24 cellular contexts compared by ENCODE assay signal in the genomic region with DNA sequence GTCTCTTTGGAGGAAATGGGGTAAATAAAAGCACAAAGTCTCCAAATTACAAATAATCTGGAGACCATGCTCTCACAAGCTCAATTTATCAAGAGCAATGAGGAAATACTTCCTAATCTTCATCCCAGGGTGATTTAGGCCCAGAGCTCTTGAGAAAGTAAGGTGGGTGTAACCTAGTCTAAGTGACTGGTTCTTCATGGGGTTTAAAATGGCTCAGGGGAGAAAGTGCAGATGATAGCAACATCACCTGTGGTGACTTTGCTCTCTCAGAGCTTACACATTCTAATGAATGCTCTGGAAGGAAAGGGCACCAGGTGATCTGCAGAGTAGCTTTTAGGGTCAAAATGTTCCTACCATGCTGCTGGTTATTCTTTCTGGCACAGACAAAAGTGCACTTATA.
DNase-seq lines count a peak whose midpoint lies in the region; ATAC-seq, FAIRE-seq and TF ChIP-seq lines count a peak whose summit lies in the region.
"Had no signal": no experiment of that assay in that cellular context is flagged by ENCODE, and none has a peak within 500 bp of the region (broad histone marks: within the 10 kb centered on the region; RNA-seq: fewer than 3 reads in every experiment).

No MANE protein-coding gene starts in this region.

- H3K27me3 ChIP-seq in HL-60 (ENCODE audit: insufficient read depth, poor library complexity, severe bottlenecking) (no peaks in the 10 kb centered on the region), PC-9 (ENCODE audit: insufficient read depth, low read depth) (no peaks in the 10 kb centered on the region), esophagus (ENCODE audit: control insufficient read depth in 1 of 2, insufficient read depth in 2 of 2, low read length in 2 of 2) (no peaks in the 10 kb centered on the region), small intestine (ENCODE audit: control insufficient read depth in 2 of 2, insufficient read depth in 2 of 2, low read length in 2 of 2) (no peaks in the 10 kb centered on the region), heart right ventricle (peaks cover 0 to 4% (median 0%) of the 10 kb centered on the region in 7 donors)
- H3K27me3 ChIP-seq: esophagus muscularis mucosa, gastrocnemius medialis, pancreas, right atrium auricular region had no signal

- H3K4me1 ChIP-seq in PC-9 (replicated peaks; ENCODE audit: insufficient read depth): peaks cover 25% of the 10 kb centered on the region
- peaks cover 0 to 2% of the 10 kb centered on the region in 2 donors for H3K4me1 ChIP-seq in esophagus (ENCODE audit: control insufficient read depth in 2 of 2, insufficient read depth in 2 of 2, low read length in 1 of 2)
- peaks cover 0 to 2% of the 10 kb centered on the region in 2 donors for H3K4me1 ChIP-seq in small intestine (ENCODE audit: control insufficient read depth in 2 of 2, insufficient read depth in 1 of 2, low read depth in 1 of 2, low read length in 1 of 2)
- H3K4me1 ChIP-seq in heart right ventricle: no peaks in the 10 kb centered on the region
- H3K4me1 ChIP-seq: pancreas, right atrium auricular region had no signal

- BruUV-seq in PC-9 (replicated peaks; lab: Mats Ljungman, UMichigan): TSS peak; percentile 33

- peaks cover 31% of the 10 kb centered on the region for H3K9me3 ChIP-seq in PC-9 (ENCODE audit: insufficient read depth, low read depth)
- H3K9me3 ChIP-seq in esophagus (ENCODE audit: control insufficient read depth in 2 of 2, insufficient read depth in 1 of 2, low read depth in 1 of 2, low read length in 1 of 2): no peaks in the 10 kb centered on the region
- no peaks in the 10 kb centered on the region for H3K9me3 ChIP-seq in small intestine (ENCODE audit: control insufficient read depth, low read depth)
- peaks cover 0 to 10% (median 0%) of the 10 kb centered on the region in 11 donors for H3K9me3 ChIP-seq in heart right ventricle
- H3K9me3 ChIP-seq: gastrocnemius medialis, pancreas, right atrium auricular region, thoracic aorta had no signal

- H3K27ac ChIP-seq in HL-60 (replicated peaks) (peak overlapping the region; percentile 57), PC-9 (peak overlapping the region; percentile 61), esophagus (ENCODE audit: low read depth in 2 of 2, low read length in 1 of 2) (peak overlapping the region; percentile 89), small intestine (ENCODE audit: low read depth in 1 of 2, low read length in 1 of 2) (peak overlapping the region; percentile 53 to 81), heart right ventricle (no peak overlapping the region)
- H3K27ac ChIP-seq: esophagus muscularis mucosa, gastrocnemius medialis, KMS-11, pancreas, right atrium auricular region, thoracic aorta had no signal

- no peaks in the 10 kb centered on the region for H3F3A ChIP-seq in PC-9 (ENCODE audit: insufficient read depth, low read depth)

- no peaks in the 10 kb centered on the region for H4K20me1 ChIP-seq in PC-9 (ENCODE audit: insufficient read depth)

- TF ChIP-seq CTCF in HL-60 (IDR thresholded peaks at IDR 0.05; ENCODE audit: insufficient read depth, low read length): no peak
- no peak for TF ChIP-seq CTCF in PC-9 (conservative IDR thresholded peaks at IDR 0.05)
- TF ChIP-seq CTCF in heart right ventricle (IDR thresholded peaks at IDR 0.05): no peak

- CTCF ChIA-PET in PC-9 (lab: Charles Lee): interaction anchor here (0.6 to 0.9 kb wide), 5 partner anchors 24 to 240 kb away, joined by 3 to 4 read pairs (median 3); no protein-coding TSS in a partner anchor

- H2AFZ ChIP-seq in PC-9: peak overlapping the region; percentile 5; the same call in 1 of the 2 replicates

- H3K9me2 ChIP-seq in PC-9 (ENCODE audit: insufficient read depth): no peaks in the 10 kb centered on the region

- no peak for DNase-seq in HL-60 (ENCODE audit: low read depth in 1 of 2, low spot score in 1 of 2)
- DNase-seq in PC-9: no peak
- DNase-seq in small intestine: peak; percentile 90
- DNase-seq in activated T-cell treated with anti-CD3 and anti-CD28 coated beads for 4 hours: no peak
- no peak for DNase-seq in activated CD4-positive, alpha-beta T cell treated with anti-CD3 and anti-CD28 coated beads, Interleukin-2, amount 50 U/mL, for 4 hours
- no peak for DNase-seq in GM19239 (ENCODE audit: insufficient read length, low spot score)
- DNase-seq in heart right ventricle: no peak
- DNase-seq: activated CD4-positive, CD25-positive, alpha-beta regulatory T cell; activated CD8-positive, alpha-beta T cell treated with anti-CD3 and anti-CD28 coated beads, Interleukin-2, amount 10 ng/mL, durations not matched to agents 7 days and 5 days; activated gamma-delta T cell; DMS 273 treated with DMSO at 0.1 percent for 48 hours; effector CD4-positive, alpha-beta T cell; gastrocnemius medialis; NCI-H2171; NCI-H524 treated with DMSO at 0.1 percent for 48 hours; pancreas; SHP77; stimulated activated naive CD4-positive, alpha-beta T cell treated with Interleukin-2 at 50 U/mL for 16 hours; SW 1271 had no signal

- intact Hi-C loops in PC-9 (cut with micrococcal nuclease; ENCODE audit: unreplicated experiment): loop anchor here (1.0 to 5.0 kb wide), 8 partner anchors 49 to 424 kb away; no protein-coding TSS in a partner anchor
- intact Hi-C loops in heart right ventricle (cut with DNase I): no loop called here

- no peak overlapping the region for H3K4me3 ChIP-seq in HL-60 (replicated peaks; ENCODE audit: insufficient read depth, low read length)
- H3K4me3 ChIP-seq in PC-9: no peak overlapping the region; the same call in 1 of the 2 replicates
- no peak overlapping the region for H3K4me3 ChIP-seq in esophagus (ENCODE audit: low read depth in 1 of 2, low read length in 2 of 2)
- H3K4me3 ChIP-seq in small intestine (ENCODE audit: low read depth in 1 of 2, low read length in 2 of 2): no peak overlapping the region
- no peak overlapping the region for H3K4me3 ChIP-seq in heart right ventricle
- H3K4me3 ChIP-seq: esophagus muscularis mucosa, gastrocnemius medialis, pancreas, right atrium auricular region, thoracic aorta had no signal

- H3K36me3 ChIP-seq in PC-9 (ENCODE audit: low read depth): 0 out of 2 replicates have a peak, but pooled peaks cover 12% of the 10 kb centered on the region
- no peaks in the 10 kb centered on the region for H3K36me3 ChIP-seq in esophagus (ENCODE audit: control insufficient read depth in 2 of 2, insufficient read depth in 2 of 2, low read length in 1 of 2)
- H3K36me3 ChIP-seq in small intestine (ENCODE audit: control insufficient read depth in 2 of 2, insufficient read depth in 2 of 2, low read length in 2 of 2): no peaks in the 10 kb centered on the region
- H3K36me3 ChIP-seq in heart right ventricle: no peaks in the 10 kb centered on the region
- H3K36me3 ChIP-seq: esophagus muscularis mucosa, gastrocnemius medialis, pancreas, right atrium auricular region, thoracic aorta had no signal

- FAIRE-seq in small intestine (lab: Jason Lieb, UNC) (no peak), GM19239 (lab: Jason Lieb, UNC) (no peak)
- FAIRE-seq: pancreas had no signal

- H3K4me2 ChIP-seq in PC-9: peak overlapping the region; percentile 43
- H3K4me2 ChIP-seq: KMS-11 had no signal

- ATAC-seq in heart right ventricle: no peak
- ATAC-seq: activated CD8-positive, alpha-beta T cell treated with anti-CD3 and anti-CD28 coated beads, Interleukin-2, amount 10 ng/mL, durations not matched to agents 7 days and 5 days; gastrocnemius medialis had no signal

- no peaks in the 10 kb centered on the region for H3K79me2 ChIP-seq in PC-9 (ENCODE audit: low read depth)

- POLR2A ChIA-PET in PC-9 (lab: Charles Lee; ENCODE audit: unreplicated experiment): interaction anchor here (0.6 to 0.7 kb wide), 4 partner anchors 65 to 428 kb away, joined by 3 to 6 read pairs (median 4); no protein-coding TSS in a partner anchor

Comparison
In these comparisons a context has a peak if more than half of its experiments do, and no peak if none do; other contexts are left out.
1. H3K27ac ChIP-seq: peak in HL-60 (single experiment), PC-9 (single experiment), esophagus (2 of 2) and small intestine (2 of 2); none in heart right ventricle (0 of 10).